Comparison of ENCODE assay signal across 15 cellular contexts in the genomic region with DNA sequence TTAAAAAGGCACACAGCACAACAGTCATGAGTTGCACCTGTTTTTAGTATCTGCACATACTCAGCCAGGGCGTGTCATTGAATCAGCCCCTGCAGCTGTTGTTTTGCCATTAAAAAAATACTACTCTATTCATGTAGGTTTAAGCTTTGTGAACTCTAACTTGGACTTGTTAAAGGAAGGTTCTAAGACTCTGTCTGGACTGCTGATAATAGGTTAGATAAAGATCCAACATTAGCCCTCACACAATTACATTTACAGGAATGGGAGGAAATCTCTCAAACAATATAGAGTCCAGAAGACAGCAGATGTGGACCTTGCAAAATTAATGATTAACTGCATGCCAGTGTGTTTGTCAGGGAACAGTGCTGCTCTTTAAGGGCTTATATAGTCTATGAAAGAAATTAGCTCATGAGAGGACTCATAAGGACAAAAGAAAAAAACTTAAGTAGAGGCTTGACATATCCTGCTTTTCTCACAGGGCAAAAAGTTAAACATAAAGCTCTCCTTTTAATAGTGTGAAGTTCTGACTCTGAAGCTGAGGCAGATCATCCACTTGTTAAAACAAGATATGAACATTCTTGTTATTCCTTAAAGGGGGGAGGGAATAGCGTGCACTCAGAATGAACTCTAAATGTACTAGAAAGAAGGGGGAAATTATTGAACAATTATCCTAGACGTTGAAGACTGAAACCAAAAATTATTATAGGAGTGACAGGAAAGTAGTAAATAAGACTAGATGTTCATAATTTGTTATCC.
A peak's percentile ranks its signal among the peaks of the same experiment; 100 is the strongest.
DNase-seq lines count a peak whose midpoint lies in the region; ATAC-seq and TF ChIP-seq lines count a peak whose summit lies in the region.
"Had no signal": no experiment of that assay in that cellular context is flagged by ENCODE, and none has a peak within 500 bp of the region (broad histone marks: within the 10 kb centered on the region; RNA-seq: fewer than 3 reads in every experiment).

No MANE protein-coding gene starts in this region.

- no peak for TF ChIP-seq CTCF in RWPE2 (IDR thresholded peaks at IDR 0.05; ENCODE audit: poor library complexity, severe bottlenecking)
- no peak for TF ChIP-seq CTCF in left ventricle myocardium inferior (IDR thresholded peaks at IDR 0.05; ENCODE audit: borderline replicate concordance)
- no peak for TF ChIP-seq CTCF in osteocyte (IDR thresholded peaks at IDR 0.05)

- H3K27ac ChIP-seq in RWPE2 (ENCODE audit: poor library complexity, severe bottlenecking), result peak overlapping the region; percentile 18
- peak overlapping the region; percentile 73 for H3K27ac ChIP-seq in left ventricle myocardium inferior (replicated peaks)
- H3K27ac ChIP-seq: ascending aorta; BLaER1 treated with 17β-estradiol and CSF1 and Interleukin-3, amounts not matched to agents 10 nM and 100 nM; neural progenitor cell had no signal

- H3K27me3 ChIP-seq in RWPE2 (ENCODE audit: insufficient read depth, poor library complexity, severe bottlenecking) (no peaks in the 10 kb centered on the region), left ventricle myocardium inferior (ENCODE audit: low read depth) (no peaks in the 10 kb centered on the region)
- H3K27me3 ChIP-seq: ascending aorta; BLaER1 treated with 17β-estradiol and CSF1 and Interleukin-3, amounts not matched to agents 10 nM and 100 nM; neural progenitor cell had no signal

- H3K27ac Mint-ChIP-seq in osteocyte (ENCODE audit: unreplicated experiment), result peak overlapping the region; percentile 25
- H3K27ac Mint-ChIP-seq: activated T-cell treated with anti-CD3 and anti-CD28 coated beads, Interleukin-2, amount 50 U/mL, for 24 hours; neural progenitor cell; stimulated activated naive CD8-positive, alpha-beta T cell treated with anti-CD3 and anti-CD28 coated beads, Interleukin-15, amount 100 ng/mL, for 72 hours had no signal

- peaks cover 16% of the 10 kb centered on the region for H3K9me3 Mint-ChIP-seq in osteocyte (ENCODE audit: unreplicated experiment)
- H3K9me3 Mint-ChIP-seq: activated T-cell treated with anti-CD3 and anti-CD28 coated beads, Interleukin-2, amount 50 U/mL, for 24 hours; stimulated activated naive CD8-positive, alpha-beta T cell treated with anti-CD3 and anti-CD28 coated beads, Interleukin-15, amount 100 ng/mL, for 72 hours had no signal

- DNase-seq in RWPE2 (ENCODE audit: low spot score) (no peak), left ventricle myocardium inferior (no peak), osteocyte (ENCODE audit: extremely low spot score, unreplicated experiment) (no peak)
- no peak for DNase-seq in activated CD8-positive, alpha-beta memory T cell treated with anti-CD3 and anti-CD28 coated beads, Interleukin-2, amount 50 U/mL, for 4 hours
- DNase-seq: activated T-cell treated with anti-CD3 and anti-CD28 coated beads, Interleukin-2, amount 50 U/mL, for 24 hours; MM.1S; NCI-H226; stimulated activated naive CD8-positive, alpha-beta T cell treated with anti-CD3 and anti-CD28 coated beads, Interleukin-15, amount 100 ng/mL, for 72 hours had no signal

- H3K4me3 ChIP-seq in RWPE2 (ENCODE audit: severe bottlenecking) (no peak overlapping the region), left ventricle myocardium inferior (no peak overlapping the region)
- H3K4me3 ChIP-seq: ascending aorta; BLaER1 treated with 17β-estradiol and CSF1 and Interleukin-3, amounts not matched to agents 10 nM and 100 nM; neural progenitor cell had no signal

- H3K9me3 ChIP-seq in RWPE2 (ENCODE audit: severe bottlenecking), result no peaks in the 10 kb centered on the region
- H3K9me3 ChIP-seq in left ventricle myocardium inferior (replicated peaks), result peaks cover 3% of the 10 kb centered on the region
- H3K9me3 ChIP-seq: ascending aorta; BLaER1 treated with 17β-estradiol and CSF1 and Interleukin-3, amounts not matched to agents 10 nM and 100 nM had no signal

- H3K27me3 Mint-ChIP-seq in osteocyte (ENCODE audit: unreplicated experiment), result no peaks in the 10 kb centered on the region
- H3K27me3 Mint-ChIP-seq: activated T-cell treated with anti-CD3 and anti-CD28 coated beads, Interleukin-2, amount 50 U/mL, for 24 hours; stimulated activated naive CD8-positive, alpha-beta T cell treated with anti-CD3 and anti-CD28 coated beads, Interleukin-15, amount 100 ng/mL, for 72 hours had no signal

- ATAC-seq in GM19463 (IDR thresholded peaks at IDR 0.05; ENCODE audit: unreplicated experiment), result peak; percentile 53
- peak; percentile 40; the same call in 2 of the 3 replicates for ATAC-seq in RWPE2 (ENCODE audit: low read depth)
- ATAC-seq in HG03108 (IDR thresholded peaks at IDR 0.05; ENCODE audit: unreplicated experiment), result no peak
- ATAC-seq in HG03342 (IDR thresholded peaks at IDR 0.05; ENCODE audit: unreplicated experiment), result no peak
- no peak for ATAC-seq in HG03095 (IDR thresholded peaks at IDR 0.05; ENCODE audit: unreplicated experiment)
- ATAC-seq: stimulated activated naive CD8-positive, alpha-beta T cell treated with anti-CD3 and anti-CD28 coated beads, Interleukin-15, amount 100 ng/mL, for 72 hours had no signal

- H3K4me1 Mint-ChIP-seq in osteocyte (ENCODE audit: unreplicated experiment), result peaks cover 28% of the 10 kb centered on the region
- H3K4me1 Mint-ChIP-seq: stimulated activated naive CD8-positive, alpha-beta T cell treated with anti-CD3 and anti-CD28 coated beads, Interleukin-15, amount 100 ng/mL, for 72 hours had no signal

- H3K4me1 ChIP-seq in RWPE2 (ENCODE audit: insufficient read depth, poor library complexity, severe bottlenecking), result no peaks in the 10 kb centered on the region
- H3K4me1 ChIP-seq in left ventricle myocardium inferior, result peaks cover 34% of the 10 kb centered on the region
- H3K4me1 ChIP-seq: ascending aorta; BLaER1 treated with 17β-estradiol and CSF1 and Interleukin-3, amounts not matched to agents 10 nM and 100 nM; neural progenitor cell had no signal

- H3K36me3 Mint-ChIP-seq in osteocyte (ENCODE audit: unreplicated experiment), result no peaks in the 10 kb centered on the region
- H3K36me3 Mint-ChIP-seq: neural progenitor cell had no signal

- H3K4me3 Mint-ChIP-seq in osteocyte (ENCODE audit: unreplicated experiment), result no peak overlapping the region
- H3K4me3 Mint-ChIP-seq: activated T-cell treated with anti-CD3 and anti-CD28 coated beads, Interleukin-2, amount 50 U/mL, for 24 hours; neural progenitor cell; stimulated activated naive CD8-positive, alpha-beta T cell treated with anti-CD3 and anti-CD28 coated beads, Interleukin-15, amount 100 ng/mL, for 72 hours had no signal

- intact Hi-C loops in left ventricle myocardium inferior (cut with micrococcal nuclease), result no loop called here

- H3K36me3 ChIP-seq in RWPE2 (ENCODE audit: low read depth), result no peaks in the 10 kb centered on the region
- no peaks in the 10 kb centered on the region for H3K36me3 ChIP-seq in left ventricle myocardium inferior
- H3K36me3 ChIP-seq: ascending aorta; BLaER1 treated with 17β-estradiol and CSF1 and Interleukin-3, amounts not matched to agents 10 nM and 100 nM; neural progenitor cell had no signal

Comparison
In these comparisons a context has a peak if more than half of its experiments do, and no peak if none do; other contexts are left out.
1. ATAC-seq: peak in GM19463 (single experiment) and RWPE2 (single experiment); none in HG03108 (single experiment), HG03342 (single experiment) and HG03095 (single experiment).